In the genomic region with DNA sequence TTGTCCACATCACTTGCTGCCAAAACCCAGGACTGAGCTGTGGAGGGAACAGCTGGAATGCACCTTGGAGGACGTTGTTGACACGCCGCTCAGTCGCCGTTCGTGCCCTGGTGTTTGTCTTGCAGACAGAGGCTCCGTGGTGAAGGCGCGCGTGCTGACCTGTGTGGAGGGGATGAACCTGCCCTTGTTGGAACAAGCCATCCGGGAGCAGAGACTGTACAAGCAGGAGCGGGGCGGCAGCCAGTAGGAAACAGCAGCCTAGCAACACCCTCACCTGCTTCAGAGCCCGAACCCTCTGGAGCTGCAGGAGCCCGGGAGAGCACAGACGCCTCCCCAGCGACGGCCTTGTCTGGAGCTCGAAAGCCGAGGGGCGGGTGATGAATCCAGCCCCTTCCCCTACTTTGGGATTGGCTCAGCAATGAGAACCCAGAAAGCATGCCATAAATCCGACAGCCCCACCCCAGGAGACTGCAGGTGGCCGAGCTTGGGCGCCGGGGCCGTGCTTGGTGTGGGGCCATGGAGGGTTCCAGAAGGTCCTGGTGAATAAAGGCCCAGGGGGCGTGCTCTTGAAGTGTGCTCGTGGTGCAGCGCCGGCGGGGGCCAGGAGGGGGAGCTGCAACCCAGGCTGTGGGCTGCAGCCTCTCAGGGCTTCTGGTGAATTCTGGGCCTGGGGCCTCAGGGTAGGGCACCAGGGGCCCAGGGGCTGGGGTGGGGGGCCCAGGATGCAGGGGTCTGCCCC, we compare ENCODE assay signal across 1 cellular context.
TF ChIP-seq lines count a peak whose summit lies in the region.

No MANE protein-coding gene starts in this region.

TF ChIP-seq in HepG2, 621 proteins besides CTCF, POLR2A, EP300 and RAD21 (continued from another document and continues in another):
- TF ChIP-seq, protein P1, sequence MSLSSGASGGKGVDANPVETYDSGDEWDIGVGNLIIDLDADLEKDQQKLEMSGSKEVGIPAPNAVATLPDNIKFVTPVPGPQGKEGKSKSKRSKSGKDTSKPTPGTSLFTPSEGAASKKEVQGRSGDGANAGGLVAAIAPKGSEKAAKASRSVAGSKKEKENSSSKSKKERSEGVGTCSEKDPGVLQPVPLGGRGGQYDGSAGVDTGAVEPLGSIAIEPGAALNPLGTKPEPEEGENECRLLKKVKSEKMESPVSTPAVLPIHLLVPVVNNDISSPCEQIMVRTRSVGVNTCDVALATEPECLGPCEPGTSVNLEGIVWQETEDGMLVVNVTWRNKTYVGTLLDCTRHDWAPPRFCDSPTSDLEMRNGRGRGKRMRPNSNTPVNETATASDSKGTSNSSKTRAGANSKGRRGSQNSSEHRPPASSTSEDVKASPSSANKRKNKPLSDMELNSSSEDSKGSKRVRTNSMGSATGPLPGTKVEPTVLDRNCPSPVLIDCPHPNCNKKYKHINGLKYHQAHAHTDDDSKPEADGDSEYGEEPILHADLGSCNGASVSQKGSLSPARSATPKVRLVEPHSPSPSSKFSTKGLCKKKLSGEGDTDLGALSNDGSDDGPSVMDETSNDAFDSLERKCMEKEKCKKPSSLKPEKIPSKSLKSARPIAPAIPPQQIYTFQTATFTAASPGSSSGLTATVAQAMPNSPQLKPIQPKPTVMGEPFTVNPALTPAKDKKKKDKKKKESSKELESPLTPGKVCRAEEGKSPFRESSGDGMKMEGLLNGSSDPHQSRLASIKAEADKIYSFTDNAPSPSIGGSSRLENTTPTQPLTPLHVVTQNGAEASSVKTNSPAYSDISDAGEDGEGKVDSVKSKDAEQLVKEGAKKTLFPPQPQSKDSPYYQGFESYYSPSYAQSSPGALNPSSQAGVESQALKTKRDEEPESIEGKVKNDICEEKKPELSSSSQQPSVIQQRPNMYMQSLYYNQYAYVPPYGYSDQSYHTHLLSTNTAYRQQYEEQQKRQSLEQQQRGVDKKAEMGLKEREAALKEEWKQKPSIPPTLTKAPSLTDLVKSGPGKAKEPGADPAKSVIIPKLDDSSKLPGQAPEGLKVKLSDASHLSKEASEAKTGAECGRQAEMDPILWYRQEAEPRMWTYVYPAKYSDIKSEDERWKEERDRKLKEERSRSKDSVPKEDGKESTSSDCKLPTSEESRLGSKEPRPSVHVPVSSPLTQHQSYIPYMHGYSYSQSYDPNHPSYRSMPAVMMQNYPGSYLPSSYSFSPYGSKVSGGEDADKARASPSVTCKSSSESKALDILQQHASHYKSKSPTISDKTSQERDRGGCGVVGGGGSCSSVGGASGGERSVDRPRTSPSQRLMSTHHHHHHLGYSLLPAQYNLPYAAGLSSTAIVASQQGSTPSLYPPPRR (CRISPR knock-in tag; IDR thresholded peaks at IDR 0.05; ENCODE audit: borderline replicate concordance), result no peak
- TF ChIP-seq PLRG1 (conservative IDR thresholded peaks at IDR 0.05) (no peak), RARA (CRISPR knock-in tag; IDR thresholded peaks at IDR 0.05) (peak; percentile 75), ZMAT3 (CRISPR knock-in tag; conservative IDR thresholded peaks at IDR 0.05) (peak; percentile 57; the same call in 1 of the 2 replicates), ZSCAN22 (CRISPR knock-in tag; IDR thresholded peaks at IDR 0.05) (no peak), ZNF329 (CRISPR knock-in tag; IDR thresholded peaks at IDR 0.05; ENCODE audit: low read depth) (0 out of 2 replicates have a peak, but pooled peaks have one; percentile 64), ZNF777 (CRISPR knock-in tag; IDR thresholded peaks at IDR 0.05) (0 out of 2 replicates have a peak, but pooled peaks have one; percentile 38), ZNF160 (CRISPR knock-in tag; IDR thresholded peaks at IDR 0.05) (no peak), SNAI1 (CRISPR knock-in tag; IDR thresholded peaks at IDR 0.05; ENCODE audit: borderline replicate concordance) (no peak), CREB1 (IDR thresholded peaks at IDR 0.05) (no peak), CREB1 (CRISPR knock-in tag; IDR thresholded peaks at IDR 0.05) (no peak), ELF4 (CRISPR knock-in tag; IDR thresholded peaks at IDR 0.05; ENCODE audit: borderline replicate concordance) (no peak), RFXAP (CRISPR knock-in tag; IDR thresholded peaks at IDR 0.05; ENCODE audit: borderline replicate concordance) (no peak), RNF2 (conservative IDR thresholded peaks at IDR 0.05; ENCODE audit: low read depth) (0 out of 2 replicates have a peak, but pooled peaks have one; percentile 13), PHB2 (IDR thresholded peaks at IDR 0.05; ENCODE audit: partially characterized antibody) (no peak), RORA (CRISPR knock-in tag; IDR thresholded peaks at IDR 0.05) (no peak), FOXC1 (CRISPR knock-in tag; IDR thresholded peaks at IDR 0.05; ENCODE audit: borderline replicate concordance) (peak; percentile 62; the same call in 1 of the 2 replicates), HMGA1 (CRISPR knock-in tag; conservative IDR thresholded peaks at IDR 0.05) (no peak), U2AF1 (optimal IDR thresholded peaks at IDR 0.05; ENCODE audit: low read depth, low read length) (no peak), ZNF547 (CRISPR knock-in tag; IDR thresholded peaks at IDR 0.05) (peak; percentile 92), TGIF2 (CRISPR knock-in tag; IDR thresholded peaks at IDR 0.05) (no peak), SMAD1 (CRISPR knock-in tag; IDR thresholded peaks at IDR 0.05; ENCODE audit: borderline replicate concordance, low read depth) (peak; percentile 72; the same call in 1 of the 2 replicates), BRD4 (CRISPR knock-in tag; IDR thresholded peaks at IDR 0.05) (no peak), MZF1 (CRISPR knock-in tag; IDR thresholded peaks at IDR 0.05; ENCODE audit: borderline replicate concordance) (no peak), ZNF251 (CRISPR knock-in tag; IDR thresholded peaks at IDR 0.05) (no peak), HDAC2 (CRISPR knock-in tag; IDR thresholded peaks at IDR 0.05) (peak; percentile 67), AGO1 (IDR thresholded peaks at IDR 0.05; ENCODE audit: low read depth, low read length, poor library complexity, severe bottlenecking) (peak; percentile 47), SMARCE1 (IDR thresholded peaks at IDR 0.05; ENCODE audit: borderline replicate concordance) (no peak), RELA (CRISPR knock-in tag; IDR thresholded peaks at IDR 0.05) (no peak), ATF1 (CRISPR knock-in tag; IDR thresholded peaks at IDR 0.05) (no peak)
- TF ChIP-seq, protein P2, sequence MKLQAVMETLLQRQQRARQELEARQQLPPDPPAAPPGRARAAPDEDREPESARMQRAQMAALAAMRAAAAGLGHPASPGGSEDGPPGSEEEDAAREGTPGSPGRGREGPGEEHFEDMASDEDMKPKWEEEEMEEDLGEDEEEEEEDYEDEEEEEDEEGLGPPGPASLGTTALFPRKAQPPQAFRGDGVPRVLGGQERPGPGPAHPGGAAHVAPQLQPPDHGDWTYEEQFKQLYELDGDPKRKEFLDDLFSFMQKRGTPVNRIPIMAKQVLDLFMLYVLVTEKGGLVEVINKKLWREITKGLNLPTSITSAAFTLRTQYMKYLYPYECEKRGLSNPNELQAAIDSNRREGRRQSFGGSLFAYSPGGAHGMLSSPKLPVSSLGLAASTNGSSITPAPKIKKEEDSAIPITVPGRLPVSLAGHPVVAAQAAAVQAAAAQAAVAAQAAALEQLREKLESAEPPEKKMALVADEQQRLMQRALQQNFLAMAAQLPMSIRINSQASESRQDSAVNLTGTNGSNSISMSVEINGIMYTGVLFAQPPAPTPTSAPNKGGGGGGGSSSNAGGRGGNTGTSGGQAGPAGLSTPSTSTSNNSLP (IDR thresholded peaks at IDR 0.05; ENCODE audit: low read depth, low read length), result no peak
- TF ChIP-seq, protein P3, sequence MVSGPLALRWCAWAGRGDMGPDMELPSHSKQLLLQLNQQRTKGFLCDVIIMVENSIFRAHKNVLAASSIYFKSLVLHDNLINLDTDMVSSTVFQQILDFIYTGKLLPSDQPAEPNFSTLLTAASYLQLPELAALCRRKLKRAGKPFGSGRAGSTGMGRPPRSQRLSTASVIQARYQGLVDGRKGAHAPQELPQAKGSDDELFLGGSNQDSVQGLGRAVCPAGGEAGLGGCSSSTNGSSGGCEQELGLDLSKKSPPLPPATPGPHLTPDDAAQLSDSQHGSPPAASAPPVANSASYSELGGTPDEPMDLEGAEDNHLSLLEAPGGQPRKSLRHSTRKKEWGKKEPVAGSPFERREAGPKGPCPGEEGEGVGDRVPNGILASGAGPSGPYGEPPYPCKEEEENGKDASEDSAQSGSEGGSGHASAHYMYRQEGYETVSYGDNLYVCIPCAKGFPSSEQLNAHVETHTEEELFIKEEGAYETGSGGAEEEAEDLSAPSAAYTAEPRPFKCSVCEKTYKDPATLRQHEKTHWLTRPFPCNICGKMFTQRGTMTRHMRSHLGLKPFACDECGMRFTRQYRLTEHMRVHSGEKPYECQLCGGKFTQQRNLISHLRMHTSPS (CRISPR knock-in tag; IDR thresholded peaks at IDR 0.05; ENCODE audit: low read depth), result no peak
- TF ChIP-seq, protein P4, sequence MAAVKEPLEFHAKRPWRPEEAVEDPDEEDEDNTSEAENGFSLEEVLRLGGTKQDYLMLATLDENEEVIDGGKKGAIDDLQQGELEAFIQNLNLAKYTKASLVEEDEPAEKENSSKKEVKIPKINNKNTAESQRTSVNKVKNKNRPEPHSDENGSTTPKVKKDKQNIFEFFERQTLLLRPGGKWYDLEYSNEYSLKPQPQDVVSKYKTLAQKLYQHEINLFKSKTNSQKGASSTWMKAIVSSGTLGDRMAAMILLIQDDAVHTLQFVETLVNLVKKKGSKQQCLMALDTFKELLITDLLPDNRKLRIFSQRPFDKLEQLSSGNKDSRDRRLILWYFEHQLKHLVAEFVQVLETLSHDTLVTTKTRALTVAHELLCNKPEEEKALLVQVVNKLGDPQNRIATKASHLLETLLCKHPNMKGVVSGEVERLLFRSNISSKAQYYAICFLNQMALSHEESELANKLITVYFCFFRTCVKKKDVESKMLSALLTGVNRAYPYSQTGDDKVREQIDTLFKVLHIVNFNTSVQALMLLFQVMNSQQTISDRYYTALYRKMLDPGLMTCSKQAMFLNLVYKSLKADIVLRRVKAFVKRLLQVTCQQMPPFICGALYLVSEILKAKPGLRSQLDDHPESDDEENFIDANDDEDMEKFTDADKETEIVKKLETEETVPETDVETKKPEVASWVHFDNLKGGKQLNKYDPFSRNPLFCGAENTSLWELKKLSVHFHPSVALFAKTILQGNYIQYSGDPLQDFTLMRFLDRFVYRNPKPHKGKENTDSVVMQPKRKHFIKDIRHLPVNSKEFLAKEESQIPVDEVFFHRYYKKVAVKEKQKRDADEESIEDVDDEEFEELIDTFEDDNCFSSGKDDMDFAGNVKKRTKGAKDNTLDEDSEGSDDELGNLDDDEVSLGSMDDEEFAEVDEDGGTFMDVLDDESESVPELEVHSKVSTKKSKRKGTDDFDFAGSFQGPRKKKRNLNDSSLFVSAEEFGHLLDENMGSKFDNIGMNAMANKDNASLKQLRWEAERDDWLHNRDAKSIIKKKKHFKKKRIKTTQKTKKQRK (IDR thresholded peaks at IDR 0.05; ENCODE audit: low read length), result no peak
- TF ChIP-seq, protein P5, sequence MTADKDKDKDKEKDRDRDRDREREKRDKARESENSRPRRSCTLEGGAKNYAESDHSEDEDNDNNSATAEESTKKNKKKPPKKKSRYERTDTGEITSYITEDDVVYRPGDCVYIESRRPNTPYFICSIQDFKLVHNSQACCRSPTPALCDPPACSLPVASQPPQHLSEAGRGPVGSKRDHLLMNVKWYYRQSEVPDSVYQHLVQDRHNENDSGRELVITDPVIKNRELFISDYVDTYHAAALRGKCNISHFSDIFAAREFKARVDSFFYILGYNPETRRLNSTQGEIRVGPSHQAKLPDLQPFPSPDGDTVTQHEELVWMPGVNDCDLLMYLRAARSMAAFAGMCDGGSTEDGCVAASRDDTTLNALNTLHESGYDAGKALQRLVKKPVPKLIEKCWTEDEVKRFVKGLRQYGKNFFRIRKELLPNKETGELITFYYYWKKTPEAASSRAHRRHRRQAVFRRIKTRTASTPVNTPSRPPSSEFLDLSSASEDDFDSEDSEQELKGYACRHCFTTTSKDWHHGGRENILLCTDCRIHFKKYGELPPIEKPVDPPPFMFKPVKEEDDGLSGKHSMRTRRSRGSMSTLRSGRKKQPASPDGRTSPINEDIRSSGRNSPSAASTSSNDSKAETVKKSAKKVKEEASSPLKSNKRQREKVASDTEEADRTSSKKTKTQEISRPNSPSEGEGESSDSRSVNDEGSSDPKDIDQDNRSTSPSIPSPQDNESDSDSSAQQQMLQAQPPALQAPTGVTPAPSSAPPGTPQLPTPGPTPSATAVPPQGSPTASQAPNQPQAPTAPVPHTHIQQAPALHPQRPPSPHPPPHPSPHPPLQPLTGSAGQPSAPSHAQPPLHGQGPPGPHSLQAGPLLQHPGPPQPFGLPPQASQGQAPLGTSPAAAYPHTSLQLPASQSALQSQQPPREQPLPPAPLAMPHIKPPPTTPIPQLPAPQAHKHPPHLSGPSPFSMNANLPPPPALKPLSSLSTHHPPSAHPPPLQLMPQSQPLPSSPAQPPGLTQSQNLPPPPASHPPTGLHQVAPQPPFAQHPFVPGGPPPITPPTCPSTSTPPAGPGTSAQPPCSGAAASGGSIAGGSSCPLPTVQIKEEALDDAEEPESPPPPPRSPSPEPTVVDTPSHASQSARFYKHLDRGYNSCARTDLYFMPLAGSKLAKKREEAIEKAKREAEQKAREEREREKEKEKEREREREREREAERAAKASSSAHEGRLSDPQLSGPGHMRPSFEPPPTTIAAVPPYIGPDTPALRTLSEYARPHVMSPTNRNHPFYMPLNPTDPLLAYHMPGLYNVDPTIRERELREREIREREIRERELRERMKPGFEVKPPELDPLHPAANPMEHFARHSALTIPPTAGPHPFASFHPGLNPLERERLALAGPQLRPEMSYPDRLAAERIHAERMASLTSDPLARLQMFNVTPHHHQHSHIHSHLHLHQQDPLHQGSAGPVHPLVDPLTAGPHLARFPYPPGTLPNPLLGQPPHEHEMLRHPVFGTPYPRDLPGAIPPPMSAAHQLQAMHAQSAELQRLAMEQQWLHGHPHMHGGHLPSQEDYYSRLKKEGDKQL (CRISPR knock-in tag; IDR thresholded peaks at IDR 0.05; ENCODE audit: low read depth), result no peak
- TF ChIP-seq, protein P6, sequence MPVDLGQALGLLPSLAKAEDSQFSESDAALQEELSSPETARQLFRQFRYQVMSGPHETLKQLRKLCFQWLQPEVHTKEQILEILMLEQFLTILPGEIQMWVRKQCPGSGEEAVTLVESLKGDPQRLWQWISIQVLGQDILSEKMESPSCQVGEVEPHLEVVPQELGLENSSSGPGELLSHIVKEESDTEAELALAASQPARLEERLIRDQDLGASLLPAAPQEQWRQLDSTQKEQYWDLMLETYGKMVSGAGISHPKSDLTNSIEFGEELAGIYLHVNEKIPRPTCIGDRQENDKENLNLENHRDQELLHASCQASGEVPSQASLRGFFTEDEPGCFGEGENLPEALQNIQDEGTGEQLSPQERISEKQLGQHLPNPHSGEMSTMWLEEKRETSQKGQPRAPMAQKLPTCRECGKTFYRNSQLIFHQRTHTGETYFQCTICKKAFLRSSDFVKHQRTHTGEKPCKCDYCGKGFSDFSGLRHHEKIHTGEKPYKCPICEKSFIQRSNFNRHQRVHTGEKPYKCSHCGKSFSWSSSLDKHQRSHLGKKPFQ (CRISPR knock-in tag; IDR thresholded peaks at IDR 0.05; ENCODE audit: insufficient replicate concordance), result peak; percentile 44
- TF ChIP-seq, protein P7, sequence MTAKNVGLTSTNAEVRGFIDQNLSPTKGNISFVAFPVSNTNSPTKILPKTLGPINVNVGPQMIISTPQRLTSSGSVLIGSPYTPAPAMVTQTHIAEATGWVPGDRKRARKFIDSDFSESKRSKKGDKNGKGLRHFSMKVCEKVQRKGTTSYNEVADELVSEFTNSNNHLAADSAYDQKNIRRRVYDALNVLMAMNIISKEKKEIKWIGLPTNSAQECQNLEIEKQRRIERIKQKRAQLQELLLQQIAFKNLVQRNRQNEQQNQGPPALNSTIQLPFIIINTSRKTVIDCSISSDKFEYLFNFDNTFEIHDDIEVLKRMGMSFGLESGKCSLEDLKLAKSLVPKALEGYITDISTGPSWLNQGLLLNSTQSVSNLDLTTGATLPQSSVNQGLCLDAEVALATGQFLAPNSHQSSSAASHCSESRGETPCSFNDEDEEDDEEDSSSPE (CRISPR knock-in tag; IDR thresholded peaks at IDR 0.05), result no peak
